In the genomic region with DNA sequence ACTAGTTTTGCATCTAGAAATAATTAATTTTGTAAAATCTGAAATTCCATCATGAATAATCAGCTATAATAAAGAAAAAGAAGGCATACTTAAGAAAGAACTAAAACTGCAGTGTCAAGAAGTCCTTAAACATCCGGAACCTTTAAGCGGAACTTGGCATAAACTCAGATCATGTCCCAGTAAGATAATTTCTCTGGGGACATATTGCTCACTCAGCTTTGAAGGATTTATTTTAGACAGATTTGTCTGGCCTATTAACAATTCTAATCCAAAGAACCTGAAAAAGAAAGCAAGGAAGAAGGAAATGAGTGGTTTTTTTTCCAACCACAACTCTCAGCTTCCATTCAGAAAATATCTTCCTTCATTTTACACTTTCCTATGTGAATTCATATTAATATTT, we compare ENCODE assay signal across 27 cellular contexts.
DNase-seq lines count a peak whose midpoint lies in the region; ATAC-seq and TF ChIP-seq lines count a peak whose summit lies in the region.
"Had no signal": no experiment of that assay in that cellular context is flagged by ENCODE, and none has a peak within 500 bp of the region (broad histone marks: within the 10 kb centered on the region; RNA-seq: fewer than 3 reads in every experiment).

No MANE protein-coding gene starts in this region.

- TF ChIP-seq CTCF in endothelial cell (IDR thresholded peaks at IDR 0.05; ENCODE audit: unreplicated experiment) (no peak), osteoblast (IDR thresholded peaks at IDR 0.05; ENCODE audit: extremely low read depth, low read depth, low read length) (no peak), natural killer cell (IDR thresholded peaks at IDR 0.05) (no peak)

- H3K4me1 Mint-ChIP-seq in endothelial cell (ENCODE audit: unreplicated experiment) (peaks cover 35% of the 10 kb centered on the region), natural killer cell (no peaks in the 10 kb centered on the region)
- H3K4me1 Mint-ChIP-seq: T-cell had no signal

- H3K27me3 Mint-ChIP-seq in endothelial cell (ENCODE audit: unreplicated experiment): peaks cover 2% of the 10 kb centered on the region
- no peaks in the 10 kb centered on the region for H3K27me3 Mint-ChIP-seq in natural killer cell (ENCODE audit: low read depth in 2 of 2)
- H3K27me3 Mint-ChIP-seq: natural killer cell treated with Interleukin-12 subunit alpha and Interleukin-12 subunit beta and Interleukin-15 and Interleukin-18, amount 100 ng/mL, for 72 hours; T-cell had no signal

- peak overlapping the region; percentile 89 for H3K27ac ChIP-seq in osteoblast (ENCODE audit: low read depth, low read length)
- H3K27ac ChIP-seq: sigmoid colon, testis had no signal

- DNase-seq in D341Med (ENCODE audit: low spot score): peak; percentile 40
- DNase-seq in NCI-H524 treated with DMSO at 0.1 percent for 48 hours (lab: John Stamatoyannopoulos, UW): peak; percentile 63
- no peak for DNase-seq in endothelial cell (ENCODE audit: low spot score)
- no peak for DNase-seq in osteoblast (ENCODE audit: insufficient read length, low spot score, missing footprints)
- DNase-seq in natural killer cell: no peak
- DNase-seq in dedifferentiated amniotic fluid mesenchymal stem cell (ENCODE audit: extremely low spot score): no peak
- DNase-seq in SK-N-DZ (ENCODE audit: low spot score): no peak
- DNase-seq: activated CD4-positive, alpha-beta T cell treated with anti-CD3 and anti-CD28 coated beads for 4 hours; activated naive CD4-positive, alpha-beta T cell treated with anti-CD3 and anti-CD28 coated beads, Interleukin-2, amount 50 U/mL, for 16 hours; activated T-cell treated with anti-CD3 and anti-CD28 coated beads, Interleukin-2, amount 50 U/mL, for 72 hours; AML-193; COR-L47; effector memory CD4-positive, alpha-beta T cell; head of caudate nucleus; KBM-7; midbrain; NCI-H1436 treated with DMSO at 0.1 percent for 48 hours; NCI-H526 treated with DMSO at 0.1 percent for 48 hours; posterior cingulate gyrus; sigmoid colon; T-cell; testis had no signal

- H3K27ac Mint-ChIP-seq in endothelial cell (ENCODE audit: unreplicated experiment) (peak overlapping the region; percentile 8), natural killer cell (no peak overlapping the region)
- H3K27ac Mint-ChIP-seq: activated T-cell treated with anti-CD3 and anti-CD28 coated beads, Interleukin-2, amount 50 U/mL, for 72 hours; natural killer cell treated with Interleukin-12 subunit alpha and Interleukin-12 subunit beta and Interleukin-15 and Interleukin-18, amount 100 ng/mL, for 72 hours; T-cell had no signal

- H2AFZ ChIP-seq in osteoblast (ENCODE audit: low read length): no peak overlapping the region

- ATAC-seq in natural killer cell: no peak
- ATAC-seq: activated T-cell treated with anti-CD3 and anti-CD28 coated beads, Interleukin-2, amount 50 U/mL, for 72 hours; HCT116; left lobe of liver; natural killer cell treated with Interleukin-12 subunit alpha and Interleukin-12 subunit beta and Interleukin-15 and Interleukin-18, amount 100 ng/mL, for 72 hours; Right ventricle myocardium inferior; T-cell had no signal

- H3K4me3 Mint-ChIP-seq in endothelial cell (ENCODE audit: unreplicated experiment) (no peak overlapping the region), natural killer cell (no peak overlapping the region)
- H3K4me3 Mint-ChIP-seq: activated T-cell treated with anti-CD3 and anti-CD28 coated beads, Interleukin-2, amount 50 U/mL, for 72 hours; natural killer cell treated with Interleukin-12 subunit alpha and Interleukin-12 subunit beta and Interleukin-15 and Interleukin-18, amount 100 ng/mL, for 72 hours; T-cell had no signal

- no peaks in the 10 kb centered on the region for H3K79me2 ChIP-seq in osteoblast (ENCODE audit: insufficient read depth, low read length)

- no peaks in the 10 kb centered on the region for H3K27me3 ChIP-seq in osteoblast (ENCODE audit: insufficient read depth, low read length)
- H3K27me3 ChIP-seq: ascending aorta, sigmoid colon, testis had no signal

- no peaks in the 10 kb centered on the region for H4K20me1 ChIP-seq in osteoblast (ENCODE audit: insufficient read depth, low read length)

- H3K36me3 ChIP-seq in osteoblast (ENCODE audit: insufficient read depth, low read length): no peaks in the 10 kb centered on the region
- H3K36me3 ChIP-seq: ascending aorta, sigmoid colon had no signal

- peaks cover 22% of the 10 kb centered on the region for H3K4me1 ChIP-seq in osteoblast (ENCODE audit: insufficient read depth, low read length)
- H3K4me1 ChIP-seq: testis had no signal

- H3K4me2 ChIP-seq in osteoblast (ENCODE audit: insufficient read depth, low read length): no peak overlapping the region

- H3K36me3 Mint-ChIP-seq in endothelial cell (ENCODE audit: low read depth, unreplicated experiment) (no peaks in the 10 kb centered on the region), natural killer cell (no peaks in the 10 kb centered on the region)
- H3K36me3 Mint-ChIP-seq: natural killer cell treated with Interleukin-12 subunit alpha and Interleukin-12 subunit beta and Interleukin-15 and Interleukin-18, amount 100 ng/mL, for 72 hours; T-cell had no signal

- intact Hi-C loops in natural killer cell (cut with micrococcal nuclease): no loop called here

- no peak overlapping the region for H3K4me3 ChIP-seq in osteoblast (ENCODE audit: insufficient read depth, low read length)
- H3K4me3 ChIP-seq: ascending aorta, sigmoid colon, testis had no signal

- H3K9me3 ChIP-seq in osteoblast (ENCODE audit: low read depth, low read length): no peaks in the 10 kb centered on the region
- H3K9me3 ChIP-seq: ascending aorta, sigmoid colon, testis had no signal

- H3K9me3 Mint-ChIP-seq in endothelial cell (ENCODE audit: unreplicated experiment) (no peaks in the 10 kb centered on the region), natural killer cell (peaks cover 0 to 3% of the 10 kb centered on the region in 2 donors)
- H3K9me3 Mint-ChIP-seq: activated T-cell treated with anti-CD3 and anti-CD28 coated beads, Interleukin-2, amount 50 U/mL, for 72 hours; natural killer cell treated with Interleukin-12 subunit alpha and Interleukin-12 subunit beta and Interleukin-15 and Interleukin-18, amount 100 ng/mL, for 72 hours had no signal

Comparison
In these comparisons a context has a peak if more than half of its experiments do, and no peak if none do; other contexts are left out.
1. DNase-seq: peak in D341Med (single experiment) and NCI-H524 treated with DMSO at 0.1 percent for 48 hours (single experiment); none in endothelial cell (single experiment), osteoblast (single experiment), natural killer cell (single experiment), dedifferentiated amniotic fluid mesenchymal stem cell (single experiment) and SK-N-DZ (single experiment).